ENCODE assay signal across 10 cellular contexts in genomic region chr1:19449454-19450228, GRCh38. TPM values are rescaled to one million over a fixed set of nuclear protein-coding genes. Genes with fewer than 3 reads are reported as not detected.
DNase-seq lines count a peak whose midpoint lies in the region; ATAC-seq and TF ChIP-seq lines count a peak whose summit lies in the region.
"Had no signal": no experiment of that assay in that cellular context is flagged by ENCODE, and none has a peak within 500 bp of the region (broad histone marks: within the 10 kb centered on the region; RNA-seq: fewer than 3 reads in every experiment).

No MANE protein-coding gene starts in this region.

- no peak for ATAC-seq in left ventricle myocardium superior
- no peak for ATAC-seq in effector memory CD8-positive, alpha-beta T cell (replicated peaks)
- ATAC-seq in HG02678 (IDR thresholded peaks at IDR 0.05; ENCODE audit: unreplicated experiment): no peak

- peak overlapping the region; percentile 83 to 94 for H3K27ac Mint-ChIP-seq in effector memory CD8-positive, alpha-beta T cell

- TF ChIP-seq CTCF in right atrium auricular region (IDR thresholded peaks at IDR 0.05): no peak
- TF ChIP-seq CTCF in neutrophil (IDR thresholded peaks at IDR 0.05): no peak

- peak overlapping the region; percentile 14 to 24 for H3K4me3 Mint-ChIP-seq in effector memory CD8-positive, alpha-beta T cell

- H3K27ac ChIP-seq in right atrium auricular region (peak overlapping the region; percentile 65 to 67), neutrophil (peak overlapping the region; percentile 63)

- no peaks in the 10 kb centered on the region for H3K27me3 Mint-ChIP-seq in effector memory CD8-positive, alpha-beta T cell

- H3K27me3 ChIP-seq in right atrium auricular region: no peaks in the 10 kb centered on the region
- no peaks in the 10 kb centered on the region for H3K27me3 ChIP-seq in neutrophil

- H3K9me3 ChIP-seq in right atrium auricular region (no peaks in the 10 kb centered on the region), neutrophil (no peaks in the 10 kb centered on the region)

- peaks cover 71 to 79% of the 10 kb centered on the region in 2 donors for H3K4me1 Mint-ChIP-seq in effector memory CD8-positive, alpha-beta T cell (ENCODE audit: low read depth in 2 of 2)

- no peak overlapping the region for H3K4me3 ChIP-seq in right atrium auricular region
- no peak overlapping the region for H3K4me3 ChIP-seq in neutrophil (ENCODE audit: low read depth in 1 of 2, low read length in 1 of 2)

- no peak for DNase-seq in right atrium auricular region (ENCODE audit: low spot score)
- DNase-seq in left ventricle myocardium superior: no peak
- no peak for DNase-seq in effector memory CD8-positive, alpha-beta T cell
- no peak for DNase-seq in foreskin melanocyte
- DNase-seq in NCI-H2196 treated with DMSO at 0.1 percent for 48 hours (lab: John Stamatoyannopoulos, UW; ENCODE audit: unreplicated experiment): no peak
- DNase-seq in glomerular visceral epithelial cell (ENCODE audit: extremely low spot score): no peak
- DNase-seq: DMS153, NCI-H2227 treated with DMSO at 0.1 percent for 48 hours had no signal

- peaks cover 32% of the 10 kb centered on the region for H3K36me3 Mint-ChIP-seq in effector memory CD8-positive, alpha-beta T cell (ENCODE audit: insufficient read depth)

- no peaks in the 10 kb centered on the region for H3K36me3 ChIP-seq in right atrium auricular region
- H3K36me3 ChIP-seq in neutrophil: peaks cover 20% of the 10 kb centered on the region

- no peaks in the 10 kb centered on the region for H3K9me3 Mint-ChIP-seq in effector memory CD8-positive, alpha-beta T cell

- peaks cover 0 to 89% of the 10 kb centered on the region in 2 donors for H3K4me1 ChIP-seq in right atrium auricular region
- peaks cover 14 to 28% of the 10 kb centered on the region in 2 experiments for H3K4me1 ChIP-seq in neutrophil (ENCODE audit: control insufficient read depth in 1 of 2, insufficient read depth in 1 of 2, low read depth in 1 of 2, low read length in 1 of 2)

- intact Hi-C loops in left ventricle myocardium superior (cut with micrococcal nuclease): no loop called here

RNA-seq across cellular contexts. Expression of gene CAPZB, which starts 35.7 kb away (rescaled TPM):
- total RNA-seq in right atrium auricular region (100 to 1,000 TPM in 1 of 2 donors, 10 to 100 TPM in 1; 87.8 to 122 TPM), left ventricle myocardium superior (252 TPM)
